9 cellular contexts compared by ENCODE assay signal in the genomic region with DNA sequence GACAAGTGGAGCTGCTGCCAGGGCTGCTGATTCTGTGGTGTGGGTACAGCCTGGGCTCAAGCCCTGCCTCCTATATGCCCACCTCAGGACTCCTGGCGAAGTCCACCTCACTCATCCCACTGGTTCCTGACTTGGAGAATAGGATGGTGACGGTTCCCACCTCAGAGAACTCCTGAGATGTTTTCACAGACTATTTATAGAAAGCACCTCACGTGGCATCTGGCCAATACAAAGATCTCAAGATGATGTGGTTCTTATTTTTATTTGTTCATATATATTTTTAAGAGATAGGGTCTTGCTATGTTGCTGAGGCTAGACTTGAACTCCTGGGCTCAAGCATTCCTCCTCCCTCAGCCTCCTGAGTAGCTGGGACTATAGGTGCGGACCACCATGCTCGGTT.
DNase-seq lines count a peak whose midpoint lies in the region; ATAC-seq, FAIRE-seq and TF ChIP-seq lines count a peak whose summit lies in the region.
"Had no signal": no experiment of that assay in that cellular context is flagged by ENCODE, and none has a peak within 500 bp of the region (broad histone marks: within the 10 kb centered on the region; RNA-seq: fewer than 3 reads in every experiment).

No MANE protein-coding gene starts in this region.

- no peak for FAIRE-seq in HepG2 (lab: Jason Lieb, UNC)
- no peak for FAIRE-seq in pancreas (lab: Jason Lieb, UNC)

- H3K9me3 ChIP-seq in liver (ENCODE audit: control insufficient read depth in 4 of 4, low read length in 3 of 4) (no peaks in the 10 kb centered on the region), HepG2 (ENCODE audit: low read length) (no peaks in the 10 kb centered on the region), pancreas (no peaks in the 10 kb centered on the region), aorta (ENCODE audit: control insufficient read depth, low read length) (no peaks in the 10 kb centered on the region)

- no peak overlapping the region for H3K4me3 ChIP-seq in liver (ENCODE audit: low read depth in 1 of 3, low read length in 3 of 3)
- no peak overlapping the region for H3K4me3 ChIP-seq in HepG2 (replicated peaks in 1 of 3; ENCODE audit: insufficient read depth in 1 of 3, low read depth in 2 of 3, low read length in 3 of 3)
- no peak overlapping the region for H3K4me3 ChIP-seq in dorsolateral prefrontal cortex
- H3K4me3 ChIP-seq in pancreas = no peak overlapping the region
- no peak overlapping the region for H3K4me3 ChIP-seq in aorta (ENCODE audit: low read length in 2 of 2)

- TF ChIP-seq POLR2A in HepG2 (IDR thresholded peaks at IDR 0.05; ENCODE audit: insufficient read depth in 1 of 2, low read depth in 2 of 2, low read length in 2 of 2) (no peak), GM18505 (IDR thresholded peaks at IDR 0.05; ENCODE audit: borderline replicate concordance, extremely low read depth, insufficient read depth, insufficient read length) (no peak)

- ATAC-seq in HepG2 (no peak), pancreas (peak in 3 of 4 donors; percentile 8 to 22 (median 15)), aorta (ENCODE audit: low FRiP score) (no peak), GM18505 (IDR thresholded peaks at IDR 0.05; ENCODE audit: unreplicated experiment) (no peak)

- TF ChIP-seq EP300 in HepG2 (IDR thresholded peaks at IDR 0.05; ENCODE audit: low read depth in 2 of 2, low read length in 2 of 2) = no peak
- no peak for TF ChIP-seq EP300 in HepG2 (CRISPR knock-in tag; IDR thresholded peaks at IDR 0.05; ENCODE audit: borderline replicate concordance)

- 96% methylated on average over 5 of the region's 5 CpGs for WGBS in liver
- WGBS in HepG2 (ENCODE audit: low lambda C conversion rate) = 94% methylated on average over 4 of the region's 5 CpGs
- WGBS in pancreas, 2 donors = 75 to 77% methylated on average over 5 of the region's 5 CpGs
- WGBS in aorta, 2 donors = 61 to 65% methylated on average over 5 of the region's 5 CpGs

- no peak overlapping the region for H3K4me2 ChIP-seq in HepG2 (ENCODE audit: low read depth, low read length)

- no peaks in the 10 kb centered on the region for H4K20me1 ChIP-seq in HepG2 (ENCODE audit: insufficient read depth, low read length)

- CTCF ChIA-PET in HepG2 (lab: Yijun Ruan, JAX; ENCODE audit: low intra/inter-chr PET ratio, low total read pairs) = no interaction called here

- POLR2A ChIA-PET in HepG2 (lab: Yijun Ruan, JAX) = interaction anchor here (0.7 kb wide), 1 partner anchor 10 kb away, joined by 3 read pairs; no protein-coding TSS in a partner anchor

- H3K79me2 ChIP-seq in HepG2 (ENCODE audit: insufficient read depth, low read length) = no peaks in the 10 kb centered on the region

- TF ChIP-seq CTCF in liver (IDR thresholded peaks at IDR 0.05; ENCODE audit: low read depth, low read length, missing input control) (no peak), HepG2 (CRISPR knock-in tag; IDR thresholded peaks at IDR 0.05) (no peak), dorsolateral prefrontal cortex (IDR thresholded peaks at IDR 0.05 in 54 of 56, conservative IDR thresholded peaks at IDR 0.05 in 2 of 56; ENCODE audit: low read depth in 1 of 56, partially characterized antibody in 56 of 56) (no peak), pancreas (IDR thresholded peaks at IDR 0.05) (no peak)

- peak overlapping the region; percentile 94 to 96 for H3K27ac ChIP-seq in liver (ENCODE audit: low read depth in 1 of 2, low read length in 2 of 2)
- H3K27ac ChIP-seq in HepG2 (ENCODE audit: extremely low read length, insufficient read depth, low read length) = no peak overlapping the region
- peak overlapping the region in 58 of 59 donors; percentile 57 to 94 (median 86) for H3K27ac ChIP-seq in dorsolateral prefrontal cortex
- peak overlapping the region; percentile 85 to 96 (median 88) for H3K27ac ChIP-seq in pancreas
- peak overlapping the region; percentile 50 to 72 for H3K27ac ChIP-seq in aorta (ENCODE audit: low read depth in 1 of 2, low read length in 2 of 2)

- no peaks in the 10 kb centered on the region for H3K27me3 ChIP-seq in liver (ENCODE audit: control insufficient read depth in 4 of 4, insufficient read depth in 4 of 4, low read length in 3 of 4)
- no peaks in the 10 kb centered on the region for H3K27me3 ChIP-seq in HepG2 (ENCODE audit: control insufficient read depth in 1 of 2, insufficient read depth in 2 of 2, low read length in 2 of 2)
- H3K27me3 ChIP-seq in dorsolateral prefrontal cortex = no peaks in the 10 kb centered on the region
- H3K27me3 ChIP-seq in pancreas = no peaks in the 10 kb centered on the region
- no peaks in the 10 kb centered on the region for H3K27me3 ChIP-seq in aorta (ENCODE audit: control insufficient read depth in 1 of 2, insufficient read depth in 2 of 2, low read length in 1 of 2)

- H3K9ac ChIP-seq in liver (ENCODE audit: low read depth in 1 of 2, low read length in 2 of 2) (peak overlapping the region in 1 of 2 donors; percentile 69), HepG2 (ENCODE audit: insufficient read depth, low read depth, low read length) (no peak overlapping the region)

- no peak overlapping the region for H2AFZ ChIP-seq in HepG2 (ENCODE audit: low read length)

- H3K36me3 ChIP-seq in liver (ENCODE audit: control insufficient read depth in 4 of 4, insufficient read depth in 3 of 4, low read depth in 1 of 4, low read length in 3 of 4) = no peaks in the 10 kb centered on the region
- no peaks in the 10 kb centered on the region; a peak in 2 of 5 replicates for H3K36me3 ChIP-seq in HepG2 (replicated peaks in 1 of 2; ENCODE audit: control insufficient read depth in 1 of 2, insufficient read depth in 2 of 2, low read length in 2 of 2)
- no peaks in the 10 kb centered on the region for H3K36me3 ChIP-seq in pancreas
- H3K36me3 ChIP-seq in aorta (ENCODE audit: control insufficient read depth in 1 of 2, insufficient read depth in 2 of 2, low read length in 1 of 2) = no peaks in the 10 kb centered on the region

- H3K4me1 ChIP-seq in liver (ENCODE audit: control insufficient read depth in 4 of 4, insufficient read depth in 4 of 4, low read length in 3 of 4) (peaks cover 0 to 29% (median 8%) of the 10 kb centered on the region in 4 donors), HepG2 (ENCODE audit: insufficient read depth, low read length) (peaks cover 59% of the 10 kb centered on the region), pancreas (peaks cover 19 to 34% (median 21%) of the 10 kb centered on the region in 3 donors), aorta (ENCODE audit: control insufficient read depth in 1 of 2, insufficient read depth in 2 of 2, low read length in 2 of 2) (peaks cover 0 to 5% of the 10 kb centered on the region in 2 donors)

- in situ Hi-C loops in HepG2 (cut with HindIII; ENCODE audit: extremely low pct_ligation_motif_present, low pct_unique_long_range_greater_than_20kb) = no loop called here

- DNase-seq in HepG2 (ENCODE audit: low spot score) (no peak), dorsolateral prefrontal cortex (no peak), pancreas (peak in 1 of 6 donors; percentile 28), aorta (no peak), head of caudate nucleus (no peak), NCI-H128 (lab: John Stamatoyannopoulos, UW; ENCODE audit: unreplicated experiment) (no peak)
- DNase-seq: activated T-cell treated with anti-CD3 and anti-CD28 coated beads for 4 hours had no signal

- BruUV-seq in HepG2 (replicated peaks; lab: Mats Ljungman, UMichigan) = no TSS peak

- intact Hi-C loops in HepG2 (cut with micrococcal nuclease; ENCODE audit: unreplicated experiment) (loop anchor here (10.0 kb wide), 1 partner anchor 1568 kb away; a partner anchor contains a TSS), dorsolateral prefrontal cortex (cut with DNase I) (no loop called here), pancreas (cut with DNase I) (no loop called here), aorta (cut with DNase I) (loop anchor here (5.0 to 10.0 kb wide), 2 partner anchors 60 to 282 kb away; no protein-coding TSS in a partner anchor), head of caudate nucleus (cut with DNase I) (no loop called here)

- no peak for TF ChIP-seq RAD21 in liver (IDR thresholded peaks at IDR 0.05)
- TF ChIP-seq RAD21 in HepG2 (CRISPR knock-in tag; IDR thresholded peaks at IDR 0.05) = no peak

TF ChIP-seq in liver, 16 proteins besides CTCF, POLR2A, EP300 and RAD21:
- TF ChIP-seq YY1 (IDR thresholded peaks at IDR 0.05) (no peak), GABPA (IDR thresholded peaks at IDR 0.05 in 1 of 2, conservative IDR thresholded peaks at IDR 0.05 in 1 of 2) (no peak), EGR1 (IDR thresholded peaks at IDR 0.05; ENCODE audit: low read depth in 2 of 2) (no peak), SP1 (IDR thresholded peaks at IDR 0.05) (no peak), HNF4A (conservative IDR thresholded peaks at IDR 0.05) (no peak), JUND (IDR thresholded peaks at IDR 0.05) (no peak)
TF ChIP-seq in liver: peak in this region for 0.

TF ChIP-seq in HepG2, 621 proteins besides CTCF, POLR2A, EP300 and RAD21 (continues in another document):
- TF ChIP-seq GTF3A (CRISPR knock-in tag; conservative IDR thresholded peaks at IDR 0.05) = no peak
- TF ChIP-seq, protein P1, sequence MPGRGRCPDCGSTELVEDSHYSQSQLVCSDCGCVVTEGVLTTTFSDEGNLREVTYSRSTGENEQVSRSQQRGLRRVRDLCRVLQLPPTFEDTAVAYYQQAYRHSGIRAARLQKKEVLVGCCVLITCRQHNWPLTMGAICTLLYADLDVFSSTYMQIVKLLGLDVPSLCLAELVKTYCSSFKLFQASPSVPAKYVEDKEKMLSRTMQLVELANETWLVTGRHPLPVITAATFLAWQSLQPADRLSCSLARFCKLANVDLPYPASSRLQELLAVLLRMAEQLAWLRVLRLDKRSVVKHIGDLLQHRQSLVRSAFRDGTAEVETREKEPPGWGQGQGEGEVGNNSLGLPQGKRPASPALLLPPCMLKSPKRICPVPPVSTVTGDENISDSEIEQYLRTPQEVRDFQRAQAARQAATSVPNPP (CRISPR knock-in tag; IDR thresholded peaks at IDR 0.05) = no peak
- no peak for TF ChIP-seq CEBPG (CRISPR knock-in tag; IDR thresholded peaks at IDR 0.05)
- no peak for TF ChIP-seq ZNF143 (CRISPR knock-in tag; IDR thresholded peaks at IDR 0.05)
- TF ChIP-seq AKAP8 (CRISPR knock-in tag; IDR thresholded peaks at IDR 0.05) = no peak
- TF ChIP-seq, protein P2, sequence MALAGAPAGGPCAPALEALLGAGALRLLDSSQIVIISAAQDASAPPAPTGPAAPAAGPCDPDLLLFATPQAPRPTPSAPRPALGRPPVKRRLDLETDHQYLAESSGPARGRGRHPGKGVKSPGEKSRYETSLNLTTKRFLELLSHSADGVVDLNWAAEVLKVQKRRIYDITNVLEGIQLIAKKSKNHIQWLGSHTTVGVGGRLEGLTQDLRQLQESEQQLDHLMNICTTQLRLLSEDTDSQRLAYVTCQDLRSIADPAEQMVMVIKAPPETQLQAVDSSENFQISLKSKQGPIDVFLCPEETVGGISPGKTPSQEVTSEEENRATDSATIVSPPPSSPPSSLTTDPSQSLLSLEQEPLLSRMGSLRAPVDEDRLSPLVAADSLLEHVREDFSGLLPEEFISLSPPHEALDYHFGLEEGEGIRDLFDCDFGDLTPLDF (CRISPR knock-in tag; IDR thresholded peaks at IDR 0.05) = no peak
- no peak for TF ChIP-seq SATB2 (CRISPR knock-in tag; IDR thresholded peaks at IDR 0.05)

Comparison
In these comparisons a context has a peak if more than half of its experiments do, and no peak if none do; other contexts are left out.
1. ATAC-seq: peak in pancreas (3 of 4); none in HepG2 (single experiment), aorta (single experiment) and GM18505 (single experiment).
2. intact Hi-C loops: an anchor here in HepG2 (10.0 kb wide) and aorta (5.0 to 10.0 kb wide); none called in dorsolateral prefrontal cortex, pancreas and head of caudate nucleus.